Comparison of ENCODE assay signal across 22 cellular contexts in genomic region chr4:42703776-42704175, GRCh38. TPM values are rescaled to one million over a fixed set of nuclear protein-coding genes. Genes with fewer than 3 reads are reported as not detected.
DNase-seq lines count a peak whose midpoint lies in the region; ATAC-seq, FAIRE-seq and TF ChIP-seq lines count a peak whose summit lies in the region.
"Had no signal": no experiment of that assay in that cellular context is flagged by ENCODE, and none has a peak within 500 bp of the region (broad histone marks: within the 10 kb centered on the region; RNA-seq: fewer than 3 reads in every experiment).

No MANE protein-coding gene starts in this region.

- H3K79me1 ChIP-seq in H9 (ENCODE audit: insufficient read depth, low read depth, low read length, poor library complexity, severe bottlenecking), result no peaks in the 10 kb centered on the region

- FAIRE-seq in GM12878 (lab: Jason Lieb, UNC), result no peak
- FAIRE-seq: A204.1, D721Med, G401.6 had no signal

- WGBS in GM12878 (ENCODE audit: insufficient coverage, insufficient replicate concordance, low lambda C conversion rate, missing lambda C conversion rate), result 42% methylated on average over 3 of the region's 3 CpGs
- WGBS in H9 (ENCODE audit: extremely low coverage, insufficient read length, low lambda C conversion rate), result no CpG with 5 or more reads among the region's 3 CpGs
- 32 to 50% methylated on average over 3 of the region's 3 CpGs for WGBS in upper lobe of left lung, 2 donors

- TF ChIP-seq POLR2A in GM12878 (IDR thresholded peaks at IDR 0.05; ENCODE audit: low read depth, low read length) (no peak), upper lobe of left lung (IDR thresholded peaks at IDR 0.05) (no peak)

- no peak overlapping the region for H2AK5ac ChIP-seq in H9 (ENCODE audit: insufficient read length, low read length)

- H3K4me3 Mint-ChIP-seq in GM23338, result no peak overlapping the region
- H3K4me3 Mint-ChIP-seq in H9, result no peak overlapping the region
- H3K4me3 Mint-ChIP-seq: CD8-positive, alpha-beta T cell; IgD-negative memory B cell had no signal

- H3K4me1 Mint-ChIP-seq in GM23338 (peaks cover 6% of the 10 kb centered on the region), H9 (peaks cover 5 to 6% of the 10 kb centered on the region in 2 experiments)
- H3K4me1 Mint-ChIP-seq: IgD-negative memory B cell had no signal

- H3K27ac Mint-ChIP-seq in GM23338 (no peak overlapping the region), H9 (no peak overlapping the region)
- H3K27ac Mint-ChIP-seq: CD8-positive, alpha-beta T cell; IgD-negative memory B cell had no signal

- H2AFZ ChIP-seq in GM23338, result peak overlapping the region; percentile 47; the same call in 1 of the 2 replicates
- no peak overlapping the region for H2AFZ ChIP-seq in GM12878 (ENCODE audit: control insufficient read depth, low read depth, low read length)
- H2AFZ ChIP-seq in H9 (ENCODE audit: low read length), result no peak overlapping the region

- no peak overlapping the region for H2BK20ac ChIP-seq in H9 (ENCODE audit: low read depth, low read length, poor library complexity, severe bottlenecking)

- H2BK120ac ChIP-seq in H9 (ENCODE audit: low read depth, low read length, poor library complexity, severe bottlenecking), result no peak overlapping the region

- H3K36me3 ChIP-seq in GM23338 (ENCODE audit: insufficient read depth), result no peaks in the 10 kb centered on the region
- H3K36me3 ChIP-seq in GM12878 (ENCODE audit: control insufficient read depth in 2 of 2, insufficient read depth in 2 of 2, low read length in 1 of 2), result no peaks in the 10 kb centered on the region
- H3K36me3 ChIP-seq in upper lobe of left lung, result no peaks in the 10 kb centered on the region
- H3K36me3 ChIP-seq: BLaER1 treated with 17β-estradiol and CSF1 and Interleukin-3, amounts not matched to agents 10 nM and 100 nM had no signal

- H4K20me1 ChIP-seq in GM23338 (replicated peaks; ENCODE audit: insufficient read depth) (no peaks in the 10 kb centered on the region), GM12878 (ENCODE audit: control insufficient read depth, insufficient read depth) (no peaks in the 10 kb centered on the region), H9 (ENCODE audit: control insufficient read depth, insufficient read depth, insufficient read length) (no peaks in the 10 kb centered on the region)
- H4K20me1 ChIP-seq: BLaER1 treated with 17β-estradiol and CSF1 and Interleukin-3, amounts not matched to agents 10 nM and 100 nM had no signal

- H2BK5ac ChIP-seq in H9 (ENCODE audit: insufficient read length, low read length), result no peak overlapping the region

- H3K56ac ChIP-seq in H9 (ENCODE audit: insufficient read length, low read depth, low read length), result no peak overlapping the region

- no peak for TF ChIP-seq CTCF in GM23338 (conservative IDR thresholded peaks at IDR 0.05; ENCODE audit: low read depth in 2 of 2)
- TF ChIP-seq CTCF in GM12878 (IDR thresholded peaks at IDR 0.05 in 2 of 3, conservative IDR thresholded peaks at IDR 0.05 in 1 of 3; ENCODE audit: control insufficient read depth in 2 of 3, extremely low read depth in 1 of 3, insufficient read depth in 1 of 3, low read depth in 3 of 3, low read length in 3 of 3), result no peak
- no peak for TF ChIP-seq CTCF in H9 (conservative IDR thresholded peaks at IDR 0.05)
- no peak for TF ChIP-seq CTCF in upper lobe of left lung (IDR thresholded peaks at IDR 0.05)

- H4K8ac ChIP-seq in H9 (replicated peaks; ENCODE audit: insufficient read length, low read depth, low read length), result no peak overlapping the region

- no peak overlapping the region for H3K18ac ChIP-seq in H9 (ENCODE audit: insufficient read length, low read depth, low read length)

- H4K5ac ChIP-seq in H9 (ENCODE audit: insufficient read length, low read depth, low read length), result no peak overlapping the region

- no peaks in the 10 kb centered on the region for H3K79me2 ChIP-seq in GM23338 (replicated peaks; ENCODE audit: insufficient read depth)
- H3K79me2 ChIP-seq in GM12878 (ENCODE audit: control insufficient read depth, insufficient read depth, low read length), result no peaks in the 10 kb centered on the region
- H3K79me2 ChIP-seq in H9 (ENCODE audit: insufficient read depth, low read length), result no peaks in the 10 kb centered on the region

- H3F3A ChIP-seq in GM23338 (replicated peaks; ENCODE audit: low read depth), result no peaks in the 10 kb centered on the region

- H3T11ph ChIP-seq in H9 (ENCODE audit: low read length), result no peak overlapping the region

- peak in 2 of 3 experiments; percentile 28 to 65 for DNase-seq in NCI-H1417 (lab: John Stamatoyannopoulos, UW)
- no peak for DNase-seq in NCI-H1417 treated with DMSO at 0.1 percent for 48 hours (lab: John Stamatoyannopoulos, UW)
- DNase-seq in Ammon's horn (ENCODE audit: low spot score), result peak; percentile 14
- DNase-seq in GM23338 (ENCODE audit: low spot score), result no peak
- DNase-seq in GM12878 (ENCODE audit: low read depth, low spot score), result no peak
- no peak for DNase-seq in H9
- DNase-seq in upper lobe of left lung, result no peak
- DNase-seq in T-helper 9 cell, result no peak
- DNase-seq: CD8-positive, alpha-beta T cell; DND-41; GOT3; Karpas-422; NCI-H187 treated with DMSO at 0.1 percent for 48 hours; NCI-H510A; SHP77 treated with DMSO at 0.1 percent for 48 hours; T-helper 1 cell; T1000 had no signal

- no peak overlapping the region for H3K4me2 ChIP-seq in GM23338
- H3K4me2 ChIP-seq in GM12878 (ENCODE audit: control insufficient read depth, insufficient read depth), result no peak overlapping the region
- H3K4me2 ChIP-seq in H9 (ENCODE audit: insufficient read depth, insufficient read length, low read length), result no peak overlapping the region
- H3K4me2 ChIP-seq: BLaER1 treated with 17β-estradiol and CSF1 and Interleukin-3, amounts not matched to agents 10 nM and 100 nM had no signal

- H3K9me3 ChIP-seq in GM12878 (replicated peaks; ENCODE audit: control insufficient read depth, insufficient read depth, low read length) (no peaks in the 10 kb centered on the region), H9 (ENCODE audit: control insufficient read depth, low read depth, low read length) (no peaks in the 10 kb centered on the region), upper lobe of left lung (no peaks in the 10 kb centered on the region)

- H3K14ac ChIP-seq in H9 (ENCODE audit: insufficient read depth, low read length), result no peak overlapping the region

- H3K4me1 ChIP-seq in GM23338 (ENCODE audit: insufficient read depth), result peaks cover 5% of the 10 kb centered on the region; the same call in 1 of the 2 replicates
- no peaks in the 10 kb centered on the region for H3K4me1 ChIP-seq in GM12878 (ENCODE audit: control insufficient read depth, insufficient read depth, low read length)
- peaks cover 4% of the 10 kb centered on the region; the same call in 1 of the 2 replicates for H3K4me1 ChIP-seq in H9 (ENCODE audit: insufficient read depth, low read length)
- peaks cover 0 to 4% (median 0%) of the 10 kb centered on the region in 4 donors for H3K4me1 ChIP-seq in upper lobe of left lung
- H3K4me1 ChIP-seq: BLaER1 treated with 17β-estradiol and CSF1 and Interleukin-3, amounts not matched to agents 10 nM and 100 nM had no signal

- CTCF ChIA-PET in GM12878 (lab: Yijun Ruan, JAX), result interaction anchor here (2.2 kb wide), 1 partner anchor 25 kb away, joined by 6 read pairs; no protein-coding TSS in a partner anchor

- H2BK12ac ChIP-seq in H9 (ENCODE audit: insufficient read length, low read depth, low read length), result no peak overlapping the region

- BruUV-seq in GM12878 (replicated peaks; lab: Mats Ljungman, UMichigan), result no TSS peak

- no peak for TF ChIP-seq RAD21 in GM12878 (IDR thresholded peaks at IDR 0.05; ENCODE audit: insufficient read depth, low read depth, low read length)

- H3K9me3 Mint-ChIP-seq in GM23338 (peaks cover 32% of the 10 kb centered on the region), H9 (peaks cover 21 to 25% of the 10 kb centered on the region in 2 experiments)

- H3K27me3 ChIP-seq in GM23338 (ENCODE audit: insufficient read depth) (no peaks in the 10 kb centered on the region), GM12878 (replicated peaks in 1 of 2; ENCODE audit: control insufficient read depth in 2 of 2, insufficient read depth in 2 of 2, low read length in 1 of 2) (no peaks in the 10 kb centered on the region), H9 (ENCODE audit: insufficient read depth, low read length) (no peaks in the 10 kb centered on the region), upper lobe of left lung (no peaks in the 10 kb centered on the region)
- H3K27me3 ChIP-seq: BLaER1 treated with 17β-estradiol and CSF1 and Interleukin-3, amounts not matched to agents 10 nM and 100 nM had no signal

- no peaks in the 10 kb centered on the region for H3K23me2 ChIP-seq in H9 (ENCODE audit: insufficient read length, low read depth, low read length, poor library complexity, severe bottlenecking)

- H2BK15ac ChIP-seq in H9 (ENCODE audit: low read depth, low read length), result no peak overlapping the region

- H3K4me3 ChIP-seq in GM23338 (no peak overlapping the region), GM12878 (no peak overlapping the region), upper lobe of left lung (no peak overlapping the region)
- H3K4me3 ChIP-seq: BLaER1 treated with 17β-estradiol and CSF1 and Interleukin-3, amounts not matched to agents 10 nM and 100 nM had no signal

- no peak for ATAC-seq in GM23338
- ATAC-seq in GM12878, result peak; percentile 33
- ATAC-seq in upper lobe of left lung (ENCODE audit: low FRiP score in 2 of 2), result no peak
- ATAC-seq: CD8-positive, alpha-beta T cell had no signal

- H3K27ac ChIP-seq in GM23338 (ENCODE audit: low read depth) (no peak overlapping the region), GM12878 (ENCODE audit: control insufficient read depth, insufficient read depth) (no peak overlapping the region), H9 (ENCODE audit: insufficient read length, low read depth, low read length) (no peak overlapping the region), upper lobe of left lung (no peak overlapping the region)
- H3K27ac ChIP-seq: BLaER1 treated with 17β-estradiol and CSF1 and Interleukin-3, amounts not matched to agents 10 nM and 100 nM had no signal

- no peak overlapping the region for H4K91ac ChIP-seq in H9 (ENCODE audit: insufficient read length, low read depth, low read length)

- H3K9ac ChIP-seq in GM12878 (ENCODE audit: control insufficient read depth, insufficient read depth, low read length), result no peak overlapping the region
- no peak overlapping the region for H3K9ac ChIP-seq in H9 (ENCODE audit: extremely low read depth, insufficient read length, low read length)
- H3K9ac ChIP-seq: BLaER1 treated with 17β-estradiol and CSF1 and Interleukin-3, amounts not matched to agents 10 nM and 100 nM had no signal

- no peak overlapping the region for H3K23ac ChIP-seq in H9 (ENCODE audit: insufficient read length, low read depth, low read length)

- POLR2A ChIA-PET in GM12878 (lab: Charles Lee), result interaction anchor here (0.6 to 0.7 kb wide), 2 partner anchors 24 to 65 kb away, joined by 4 to 6 read pairs; no protein-coding TSS in a partner anchor

- peaks cover 5% of the 10 kb centered on the region; the same call in 1 of the 2 replicates for H3K9me2 ChIP-seq in GM23338 (ENCODE audit: insufficient read depth)

- peaks cover 2% of the 10 kb centered on the region for H3K27me3 Mint-ChIP-seq in GM23338 (ENCODE audit: insufficient read depth, low read depth, poor library complexity)
- H3K27me3 Mint-ChIP-seq in H9 (ENCODE audit: low read depth), result no peaks in the 10 kb centered on the region

- RAD21 ChIA-PET in GM12878 (lab: Charles Lee; ENCODE audit: unreplicated experiment), result interaction anchor here (1.4 kb wide), 1 partner anchor 12 kb away, joined by 3 read pairs; no protein-coding TSS in a partner anchor

- SMC1A ChIA-PET in GM12878 (lab: Charles Lee; ENCODE audit: uncharacterized antibody, unreplicated experiment), result interaction anchor here (0.8 to 2.4 kb wide), 7 partner anchors 12 to 135 kb away, joined by 3 to 8 read pairs (median 4); no protein-coding TSS in a partner anchor

- H3K36me3 Mint-ChIP-seq in GM23338 (ENCODE audit: low read depth), result peaks cover 17% of the 10 kb centered on the region
- peaks cover 10 to 23% (median 12%) of the 10 kb centered on the region in 3 experiments for H3K36me3 Mint-ChIP-seq in H9 (ENCODE audit: insufficient read depth in 1 of 3, low read depth in 3 of 3)
- H3K36me3 Mint-ChIP-seq: CD8-positive, alpha-beta T cell; IgD-negative memory B cell had no signal

- no peak for TF ChIP-seq EP300 in GM12878 (IDR thresholded peaks at IDR 0.05; ENCODE audit: borderline replicate concordance in 1 of 2, control insufficient read depth in 1 of 2, low read depth in 2 of 2, low read length in 2 of 2)
- TF ChIP-seq EP300 in upper lobe of left lung (IDR thresholded peaks at IDR 0.05), result no peak

- intact Hi-C loops in GM12878 (cut with micrococcal nuclease; ENCODE audit: unreplicated experiment), result no loop called here

- in situ Hi-C loops in GM12878 (cut with MboI), result no loop called here

- no peak overlapping the region for H3K4ac ChIP-seq in H9 (ENCODE audit: low read depth, low read length)

RNA-seq across cellular contexts. Expression of gene ATP8A1, which starts 46.9 kb away (rescaled TPM):
- total RNA-seq in GM23338 (2014; rRNA removed; shearing (Covaris generic)), result 28.7 and 66.3 TPM in 2 replicates
- 6.8 and 6.9 TPM in 2 replicates for polyA plus RNA-seq in GM23338 (2016; fragmentation: Nextera tagmentation; extraction: Ambion mirVana)
- total RNA-seq in GM12878 (2013; cell fraction: nucleolus; rRNA removed), result 1,209 and 1,224 TPM in 2 replicates
- total RNA-seq in GM12878 (2014; rRNA removed), result 55.2 and 73.8 TPM in 2 replicates
- 72.5 and 78.7 TPM in 2 replicates for total RNA-seq in GM12878 (2014; rRNA removed; fragmentation: Illumina TruSeq; extraction: Trizol)
- 50.4 and 50.6 TPM in 2 replicates for total RNA-seq in GM12878 (2021)
- 16.1 TPM for polyA plus RNA-seq in GM12878 (2011; ENCODE audit: low read depth)
- 116 and 194 TPM in 2 replicates for polyA plus RNA-seq in GM12878 (2011; rRNA removed)
- 27.1 and 34.0 TPM in 2 replicates for polyA plus RNA-seq in GM12878 (2011; cell fraction: cytosol; rRNA removed)
- 252 and 314 TPM in 2 replicates for polyA plus RNA-seq in GM12878 (2011; cell fraction: nucleus; rRNA removed)
- polyA plus RNA-seq in GM12878 (2012), result 22.0 and 41.8 TPM in 2 replicates
- 43.3 and 60.0 TPM in 2 replicates for polyA plus RNA-seq in GM12878 (2014; fragmentation: Illumina TruSeq; extraction: Trizol)
- polyA plus RNA-seq in GM12878 (2014; fragmentation: Nextera tagmentation; extraction: Ambion mirVana), result 1 to 10 TPM; 9.0 to 9.5 TPM
- 26.2 and 31.2 TPM in 2 replicates for polyA plus RNA-seq in GM12878 (2014; rRNA removed)
- polyA plus RNA-seq in GM12878 (2016; fragmentation: Nextera tagmentation; extraction: Ambion mirVana), result 10 to 100 TPM; 14.4 to 18.5 TPM
- 213 and 243 TPM in 2 replicates for polyA minus RNA-seq in GM12878 (2011; rRNA and poly(A)+ RNA removed)
- 58.3 and 60.7 TPM in 2 replicates for polyA minus RNA-seq in GM12878 (2011; cell fraction: cytosol; rRNA and poly(A)+ RNA removed)
- polyA minus RNA-seq in GM12878 (2011; cell fraction: nucleus; rRNA and poly(A)+ RNA removed), result 380 and 488 TPM in 2 replicates
- 5.1 and 5.7 TPM in 2 replicates for total RNA-seq in H9 (2021)
- 100 to 1,000 TPM in 4 of 6 donors, 10 to 100 TPM in 2; 39.5 to 264 (median 144) TPM for total RNA-seq in upper lobe of left lung

Comparison
In these comparisons a context has a peak if more than half of its experiments do, and no peak if none do; other contexts are left out.
1. DNase-seq: peak in NCI-H1417 (2 of 3) and Ammon's horn (single experiment); none in NCI-H1417 treated with DMSO at 0.1 percent for 48 hours (single experiment), GM23338 (single experiment), GM12878 (single experiment), H9 (single experiment), upper lobe of left lung (0 of 2) and T-helper 9 cell (single experiment).